In genomic region chr12:89288959-89289358, GRCh38 we compare ENCODE assay signal across 30 cellular contexts.
"Had no signal": no experiment of that assay in that cellular context is flagged by ENCODE, and none has a peak within 500 bp of the region (broad histone marks: within the 10 kb centered on the region; RNA-seq: fewer than 3 reads in every experiment).

No MANE protein-coding gene starts in this region.

- H3K36me3 ChIP-seq: adrenal gland, ascending aorta, esophagus squamous epithelium, gastrocnemius medialis, neural progenitor cell, right atrium auricular region, suprapubic skin, tibial artery had no signal

- H3K36me3 Mint-ChIP-seq: activated CD4-positive, alpha-beta memory T cell treated with anti-CD3 and anti-CD28 coated beads for 36 hours; activated naive CD8-positive, alpha-beta T cell treated with anti-CD3 and anti-CD28 coated beads for 36 hours; brain; memory B cell; naive thymus-derived CD8-positive, alpha-beta T cell; neural progenitor cell had no signal

- H3K27ac ChIP-seq: adrenal gland, ascending aorta, esophagus squamous epithelium, gastrocnemius medialis, hepatocyte, neural progenitor cell, parathyroid adenoma, psoas muscle, right atrium auricular region, suprapubic skin, tibial artery had no signal

- H3K4me1 Mint-ChIP-seq: memory B cell had no signal

- ATAC-seq: gastrocnemius medialis; left colon; naive thymus-derived CD8-positive, alpha-beta T cell; psoas muscle; T-helper 17 cell had no signal

- H3K4me2 ChIP-seq: hepatocyte, neural progenitor cell had no signal

- DNase-seq: activated CD4-positive, alpha-beta memory T cell treated with anti-CD3 and anti-CD28 coated beads for 36 hours; activated CD4-positive, alpha-beta T cell treated with anti-CD3 and anti-CD28 coated beads for 4 hours; activated CD8-positive, alpha-beta memory T cell treated with anti-CD3 and anti-CD28 coated beads, Interleukin-2, amount 50 U/mL, for 4 hours; activated naive CD4-positive, alpha-beta T cell; activated naive CD8-positive, alpha-beta T cell treated with anti-CD3 and anti-CD28 coated beads for 36 hours; activated T-cell treated with anti-CD3 and anti-CD28 coated beads, Interleukin-2, amount 50 U/mL, for 24 hours; adrenal gland; central memory CD4-positive, alpha-beta T cell; esophagus squamous epithelium; gastrocnemius medialis; glutamatergic neuron; left colon; naive thymus-derived CD8-positive, alpha-beta T cell; occipital lobe; psoas muscle; stimulated activated CD4-positive, alpha-beta T cell treated with anti-CD3 and anti-CD28 coated beads, Interleukin-15, amount 100 ng/mL, for 24 hours; stimulated activated CD4-positive, alpha-beta T cell treated with anti-CD3 and anti-CD28 coated beads, Interleukin-2, amount 100 ng/mL, for 24 hours; stimulated activated naive CD4-positive, alpha-beta T cell; T-helper 17 cell; T1000; tibial artery had no signal

- H3K27ac Mint-ChIP-seq: activated CD4-positive, alpha-beta memory T cell treated with anti-CD3 and anti-CD28 coated beads for 36 hours; activated naive CD8-positive, alpha-beta T cell treated with anti-CD3 and anti-CD28 coated beads for 36 hours; activated T-cell treated with anti-CD3 and anti-CD28 coated beads, Interleukin-2, amount 50 U/mL, for 24 hours; activated T-helper 2 cell treated with anti-CD3 and anti-CD28 coated beads, Interferon-gamma antibody, Interleukin-2, Interleukin-4, amounts not matched to agents 10 μg/mL and 5 μg/mL and 100 μg/mL, durations not matched to agents 14 hours and 24 hours and 36 hours; brain; memory B cell; neural progenitor cell; T-helper 17 cell had no signal

- H3K9me3 ChIP-seq: adrenal gland, ascending aorta, esophagus squamous epithelium, gastrocnemius medialis, psoas muscle, right atrium auricular region, suprapubic skin, tibial artery had no signal

- H3K27me3 Mint-ChIP-seq: activated CD4-positive, alpha-beta memory T cell treated with anti-CD3 and anti-CD28 coated beads for 36 hours; activated naive CD8-positive, alpha-beta T cell treated with anti-CD3 and anti-CD28 coated beads for 36 hours; activated T-cell treated with anti-CD3 and anti-CD28 coated beads, Interleukin-2, amount 50 U/mL, for 24 hours had no signal

- H3K9ac ChIP-seq: neural progenitor cell, parathyroid adenoma had no signal

- H3K4me3 Mint-ChIP-seq: activated CD4-positive, alpha-beta memory T cell treated with anti-CD3 and anti-CD28 coated beads for 36 hours; activated naive CD8-positive, alpha-beta T cell treated with anti-CD3 and anti-CD28 coated beads for 36 hours; activated T-cell treated with anti-CD3 and anti-CD28 coated beads, Interleukin-2, amount 50 U/mL, for 24 hours; brain; memory B cell; naive thymus-derived CD8-positive, alpha-beta T cell; neural progenitor cell; T-helper 17 cell had no signal

- H2AFZ ChIP-seq: hepatocyte, neural progenitor cell, parathyroid adenoma had no signal

- H3K27me3 ChIP-seq: adrenal gland, ascending aorta, esophagus squamous epithelium, gastrocnemius medialis, hepatocyte, neural progenitor cell, right atrium auricular region, suprapubic skin, tibial artery had no signal

- H3K4me1 ChIP-seq: adrenal gland, ascending aorta, esophagus squamous epithelium, gastrocnemius medialis, parathyroid adenoma, psoas muscle, right atrium auricular region, suprapubic skin, tibial artery had no signal

- H3K4me3 ChIP-seq: adrenal gland, ascending aorta, esophagus squamous epithelium, gastrocnemius medialis, hepatocyte, neural progenitor cell, psoas muscle, right atrium auricular region, suprapubic skin, tibial artery had no signal

- H3K9me3 Mint-ChIP-seq: activated CD4-positive, alpha-beta memory T cell treated with anti-CD3 and anti-CD28 coated beads for 36 hours; activated naive CD8-positive, alpha-beta T cell treated with anti-CD3 and anti-CD28 coated beads for 36 hours; activated T-cell treated with anti-CD3 and anti-CD28 coated beads, Interleukin-2, amount 50 U/mL, for 24 hours; brain; memory B cell; naive thymus-derived CD8-positive, alpha-beta T cell; neural progenitor cell had no signal

- H3K79me2 ChIP-seq: hepatocyte, parathyroid adenoma had no signal
